ENCODE assay signal across 16 cellular contexts in the genomic region with DNA sequence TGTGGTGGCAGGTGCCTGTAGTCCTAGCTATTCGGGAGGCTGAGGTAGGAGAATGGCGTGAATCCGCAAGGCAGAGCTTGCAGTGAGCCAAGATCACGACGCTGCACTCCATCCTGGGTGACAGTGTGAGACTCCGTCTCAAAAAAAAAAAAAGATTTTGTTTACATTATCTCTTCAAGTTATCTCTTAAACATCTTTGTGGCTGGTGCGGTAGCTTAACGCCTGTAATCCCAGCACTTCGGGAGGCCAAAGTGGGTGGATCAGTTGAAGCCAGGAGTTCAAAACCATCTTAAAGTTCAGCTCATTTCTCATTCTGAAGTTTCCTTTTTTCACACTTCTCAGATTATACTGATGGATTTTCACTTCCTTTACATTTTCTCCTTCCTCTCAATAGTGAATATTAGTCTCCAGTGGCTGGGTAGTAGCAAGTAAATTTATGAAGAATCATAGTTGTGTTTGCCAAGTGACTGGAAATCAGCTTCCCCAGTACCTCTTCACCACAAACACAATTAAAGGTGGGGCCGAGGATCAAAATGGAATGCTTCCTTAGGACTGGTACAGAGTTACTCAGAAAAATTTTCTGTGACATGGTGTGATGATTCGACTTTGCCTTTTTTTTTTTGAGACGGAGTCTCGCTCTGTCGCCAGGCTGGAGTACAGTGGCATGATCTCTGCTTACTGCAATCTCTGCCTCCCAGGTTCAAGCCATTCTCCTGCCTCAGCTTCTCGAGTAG. TPM values are rescaled to one million over a fixed set of nuclear protein-coding genes. Genes with fewer than 3 reads are reported as not detected.
A peak's percentile ranks its signal among the peaks of the same experiment; 100 is the strongest.
DNase-seq lines count a peak whose midpoint lies in the region; ATAC-seq and TF ChIP-seq lines count a peak whose summit lies in the region.
"Had no signal": no experiment of that assay in that cellular context is flagged by ENCODE, and none has a peak within 500 bp of the region (broad histone marks: within the 10 kb centered on the region; RNA-seq: fewer than 3 reads in every experiment).

No MANE protein-coding gene starts in this region.

- peaks cover 45% of the 10 kb centered on the region for H3K4me1 Mint-ChIP-seq in CD4-positive, alpha-beta T cell (ENCODE audit: low read depth)
- H3K4me1 Mint-ChIP-seq in H9, result peaks cover 2 to 4% of the 10 kb centered on the region in 2 experiments; a peak in 2 of 4 replicates
- H3K4me1 Mint-ChIP-seq in activated T-helper 1 cell treated with anti-CD3 and anti-CD28 coated beads, Interleukin-12 subunit alpha, Interleukin-12 subunit beta, Interleukin-2, Interleukin-4 antibody, amounts not matched to agents 30 ng/mL and 10 ng/mL and 1 ng/mL, durations not matched to agents 14 hours and 24 hours and 36 hours (ENCODE audit: low read depth), result peaks cover 26% of the 10 kb centered on the region
- H3K4me1 Mint-ChIP-seq in glutamatergic neuron (ENCODE audit: low read depth, unreplicated experiment), result no peaks in the 10 kb centered on the region

- TF ChIP-seq CTCF in CD4-positive, alpha-beta T cell (IDR thresholded peaks at IDR 0.05), result no peak
- TF ChIP-seq CTCF in H9 (conservative IDR thresholded peaks at IDR 0.05) (no peak), glutamatergic neuron (IDR thresholded peaks at IDR 0.05; ENCODE audit: partially characterized antibody, unreplicated experiment) (no peak)

- H2AK5ac ChIP-seq in H9 (ENCODE audit: insufficient read length, low read length), result no peak overlapping the region

- no peak overlapping the region for H4K91ac ChIP-seq in H9 (ENCODE audit: insufficient read length, low read depth, low read length)

- no peaks in the 10 kb centered on the region for H3K9me3 Mint-ChIP-seq in CD4-positive, alpha-beta T cell
- H3K9me3 Mint-ChIP-seq in H9 (no peaks in the 10 kb centered on the region), glutamatergic neuron (ENCODE audit: unreplicated experiment) (no peaks in the 10 kb centered on the region)
- H3K9me3 Mint-ChIP-seq in activated T-helper 1 cell treated with anti-CD3 and anti-CD28 coated beads, Interleukin-12 subunit alpha, Interleukin-12 subunit beta, Interleukin-2, Interleukin-4 antibody, amounts not matched to agents 30 ng/mL and 10 ng/mL and 1 ng/mL, durations not matched to agents 14 hours and 24 hours and 36 hours, result no peaks in the 10 kb centered on the region

- H2BK120ac ChIP-seq in H9 (ENCODE audit: low read depth, low read length, poor library complexity, severe bottlenecking), result no peak overlapping the region

- peaks cover 60% of the 10 kb centered on the region for H3K36me3 Mint-ChIP-seq in CD4-positive, alpha-beta T cell (ENCODE audit: low read depth)
- H3K36me3 Mint-ChIP-seq in H9 (ENCODE audit: insufficient read depth in 1 of 3, low read depth in 3 of 3) (peaks cover 13 to 60% (median 40%) of the 10 kb centered on the region in 3 experiments; a peak in 6 of 7 replicates), glutamatergic neuron (ENCODE audit: unreplicated experiment) (peaks cover 4% of the 10 kb centered on the region)
- H3K36me3 Mint-ChIP-seq in activated T-helper 1 cell treated with anti-CD3 and anti-CD28 coated beads, Interleukin-12 subunit alpha, Interleukin-12 subunit beta, Interleukin-2, Interleukin-4 antibody, amounts not matched to agents 30 ng/mL and 10 ng/mL and 1 ng/mL, durations not matched to agents 14 hours and 24 hours and 36 hours (ENCODE audit: low read depth), result peaks cover 29% of the 10 kb centered on the region

- peak; percentile 39 for ATAC-seq in CD4-positive, alpha-beta T cell (ENCODE audit: poor library complexity)
- ATAC-seq in GM18502 (IDR thresholded peaks at IDR 0.05; ENCODE audit: poor library complexity, unreplicated experiment), result no peak

- H4K20me1 ChIP-seq in H9 (ENCODE audit: control insufficient read depth, insufficient read depth, insufficient read length), result no peaks in the 10 kb centered on the region

- no peak overlapping the region for H3K23ac ChIP-seq in H9 (ENCODE audit: insufficient read length, low read depth, low read length)

- no peak overlapping the region for H3K4ac ChIP-seq in H9 (ENCODE audit: low read depth, low read length)

- H3K14ac ChIP-seq in H9 (ENCODE audit: insufficient read depth, low read length), result no peak overlapping the region

- intact Hi-C loops in CD4-positive, alpha-beta T cell (cut with DNase I, micrococcal nuclease), result no loop called here
- intact Hi-C loops in activated T-helper 1 cell treated with anti-CD3 and anti-CD28 coated beads, Interleukin-12 subunit alpha, Interleukin-12 subunit beta, Interleukin-2, Interleukin-4 antibody, amounts not matched to agents 30 ng/mL and 10 ng/mL and 1 ng/mL, durations not matched to agents 14 hours and 24 hours and 36 hours (cut with micrococcal nuclease), result loop anchor here (1.0 kb wide), 1 partner anchor 14 kb away; a partner anchor contains a TSS

- no peak overlapping the region for H2AFZ ChIP-seq in H9 (ENCODE audit: low read length)

- H4K5ac ChIP-seq in H9 (ENCODE audit: insufficient read length, low read depth, low read length), result no peak overlapping the region

- H3T11ph ChIP-seq in H9 (ENCODE audit: low read length), result no peak overlapping the region

- H2BK20ac ChIP-seq in H9 (ENCODE audit: low read depth, low read length, poor library complexity, severe bottlenecking), result no peak overlapping the region

- peaks cover 12% of the 10 kb centered on the region; the same call in 1 of the 2 replicates for H3K79me2 ChIP-seq in H9 (ENCODE audit: insufficient read depth, low read length)

- no peak overlapping the region for H3K56ac ChIP-seq in H9 (ENCODE audit: insufficient read length, low read depth, low read length)

- no peak overlapping the region for H2BK5ac ChIP-seq in H9 (ENCODE audit: insufficient read length, low read length)

- no peaks in the 10 kb centered on the region for H3K9me3 ChIP-seq in CD4-positive, alpha-beta T cell (ENCODE audit: control insufficient read depth, low read length)
- H3K9me3 ChIP-seq in H9 (ENCODE audit: control insufficient read depth, low read depth, low read length), result no peaks in the 10 kb centered on the region
- H3K9me3 ChIP-seq: Caco-2, neutrophil, thoracic aorta had no signal

- no peak overlapping the region for H2BK15ac ChIP-seq in H9 (ENCODE audit: low read depth, low read length)

- no peaks in the 10 kb centered on the region for H3K23me2 ChIP-seq in H9 (ENCODE audit: insufficient read length, low read depth, low read length, poor library complexity, severe bottlenecking)

- H2BK12ac ChIP-seq in H9 (ENCODE audit: insufficient read length, low read depth, low read length), result no peak overlapping the region

- CTCF ChIA-PET in CD4-positive, alpha-beta T cell (lab: Charles Lee), result no interaction called here

- H3K18ac ChIP-seq in H9 (ENCODE audit: insufficient read length, low read depth, low read length), result no peak overlapping the region

- H4K8ac ChIP-seq in H9 (replicated peaks; ENCODE audit: insufficient read length, low read depth, low read length), result no peak overlapping the region

- no peak overlapping the region for H3K4me2 ChIP-seq in H9 (ENCODE audit: insufficient read depth, insufficient read length, low read length)

- no peaks in the 10 kb centered on the region for H3K4me1 ChIP-seq in H9 (ENCODE audit: insufficient read depth, low read length)

- H3K79me1 ChIP-seq in H9 (ENCODE audit: insufficient read depth, low read depth, low read length, poor library complexity, severe bottlenecking), result peaks cover 12% of the 10 kb centered on the region

- no peak overlapping the region for H3K27ac ChIP-seq in CD4-positive, alpha-beta T cell (ENCODE audit: low read depth, low read length)
- no peak overlapping the region for H3K27ac ChIP-seq in H9 (ENCODE audit: insufficient read length, low read depth, low read length)
- H3K27ac ChIP-seq: neutrophil had no signal

- DNase-seq in CD4-positive, alpha-beta T cell, result no peak
- no peak for DNase-seq in H9
- no peak for DNase-seq in activated T-helper 1 cell treated with anti-CD3 and anti-CD28 coated beads, Interleukin-12 subunit alpha, Interleukin-12 subunit beta, Interleukin-2, Interleukin-4 antibody, amounts not matched to agents 30 ng/mL and 10 ng/mL and 1 ng/mL, durations not matched to agents 14 hours and 24 hours and 36 hours (ENCODE audit: low spot score)
- DNase-seq in glutamatergic neuron, result no peak
- DNase-seq in AG08395 (ENCODE audit: low spot score), result no peak
- DNase-seq in globus pallidus (ENCODE audit: low spot score), result no peak
- DNase-seq in NCI-H526 (lab: John Stamatoyannopoulos, UW), result no peak
- DNase-seq: activated CD8-positive, alpha-beta memory T cell treated with anti-CD3 and anti-CD28 coated beads, Interleukin-2, amount 50 U/mL, for 4 hours; Caco-2; hypothalamus; NCI-H1092 treated with DMSO at 0.1 percent for 48 hours had no signal

- no peak overlapping the region for H3K9ac ChIP-seq in H9 (ENCODE audit: extremely low read depth, insufficient read length, low read length)

- no CpG with 5 or more reads among the region's 15 CpGs for WGBS in H9 (ENCODE audit: extremely low coverage, insufficient read length, low lambda C conversion rate)

- POLR2A ChIA-PET in CD4-positive, alpha-beta T cell (lab: Charles Lee), result interaction anchor here (0.6 to 2.0 kb wide), 5 partner anchors 10 to 70 kb away, joined by 3 to 5 read pairs (median 4); a partner anchor contains a TSS

- no peaks in the 10 kb centered on the region for H3K27me3 Mint-ChIP-seq in CD4-positive, alpha-beta T cell
- no peaks in the 10 kb centered on the region for H3K27me3 Mint-ChIP-seq in H9 (ENCODE audit: low read depth)
- no peaks in the 10 kb centered on the region for H3K27me3 Mint-ChIP-seq in activated T-helper 1 cell treated with anti-CD3 and anti-CD28 coated beads, Interleukin-12 subunit alpha, Interleukin-12 subunit beta, Interleukin-2, Interleukin-4 antibody, amounts not matched to agents 30 ng/mL and 10 ng/mL and 1 ng/mL, durations not matched to agents 14 hours and 24 hours and 36 hours (ENCODE audit: insufficient read depth)
- peaks cover 4% of the 10 kb centered on the region for H3K27me3 Mint-ChIP-seq in glutamatergic neuron (ENCODE audit: unreplicated experiment)

- peak overlapping the region; percentile 39 for H3K4me3 Mint-ChIP-seq in CD4-positive, alpha-beta T cell
- no peak overlapping the region for H3K4me3 Mint-ChIP-seq in H9
- peak overlapping the region; percentile 69 for H3K4me3 Mint-ChIP-seq in activated T-helper 1 cell treated with anti-CD3 and anti-CD28 coated beads, Interleukin-12 subunit alpha, Interleukin-12 subunit beta, Interleukin-2, Interleukin-4 antibody, amounts not matched to agents 30 ng/mL and 10 ng/mL and 1 ng/mL, durations not matched to agents 14 hours and 24 hours and 36 hours
- H3K4me3 Mint-ChIP-seq in glutamatergic neuron (ENCODE audit: unreplicated experiment), result no peak overlapping the region

- peak overlapping the region; percentile 70 for H3K27ac Mint-ChIP-seq in CD4-positive, alpha-beta T cell
- H3K27ac Mint-ChIP-seq in H9 (peak overlapping the region in 2 of 3 experiments; percentile 81 to 92; a peak in 4 of 7 replicates), glutamatergic neuron (ENCODE audit: unreplicated experiment) (peak overlapping the region; percentile 70)
- peak overlapping the region; percentile 90 for H3K27ac Mint-ChIP-seq in activated T-helper 1 cell treated with anti-CD3 and anti-CD28 coated beads, Interleukin-12 subunit alpha, Interleukin-12 subunit beta, Interleukin-2, Interleukin-4 antibody, amounts not matched to agents 30 ng/mL and 10 ng/mL and 1 ng/mL, durations not matched to agents 14 hours and 24 hours and 36 hours

- no peaks in the 10 kb centered on the region for H3K27me3 ChIP-seq in CD4-positive, alpha-beta T cell (ENCODE audit: control insufficient read depth, insufficient read depth, low read length)
- no peaks in the 10 kb centered on the region for H3K27me3 ChIP-seq in H9 (ENCODE audit: insufficient read depth, low read length)
- H3K27me3 ChIP-seq: neutrophil had no signal

RNA-seq across cellular contexts. Expression of a gene that starts 13.8 kb away (rescaled TPM):
- total RNA-seq in CD4-positive, alpha-beta T cell, result 10 to 100 TPM; 41.7 to 44.7 TPM
- total RNA-seq in H9 (2021), result 94.6 and 101 TPM in 2 replicates
- 98.9 and 101 TPM in 2 replicates for total RNA-seq in activated T-helper 1 cell treated with anti-CD3 and anti-CD28 coated beads, Interleukin-12 subunit alpha, Interleukin-12 subunit beta, Interleukin-2, Interleukin-4 antibody, amounts not matched to agents 30 ng/mL and 10 ng/mL and 1 ng/mL, durations not matched to agents 14 hours and 24 hours and 36 hours
- 79.4 TPM for total RNA-seq in glutamatergic neuron (ENCODE audit: unreplicated experiment)

RNA-seq across cellular contexts. Expression of a gene that starts 22.1 kb away (rescaled TPM):
- total RNA-seq in CD4-positive, alpha-beta T cell, result 10 to 100 TPM; 12.7 to 17.2 TPM
- total RNA-seq in H9 (2021), result 90.3 and 91.4 TPM in 2 replicates
- total RNA-seq in activated T-helper 1 cell treated with anti-CD3 and anti-CD28 coated beads, Interleukin-12 subunit alpha, Interleukin-12 subunit beta, Interleukin-2, Interleukin-4 antibody, amounts not matched to agents 30 ng/mL and 10 ng/mL and 1 ng/mL, durations not matched to agents 14 hours and 24 hours and 36 hours, result 90.0 and 96.4 TPM in 2 replicates
- total RNA-seq in glutamatergic neuron (ENCODE audit: unreplicated experiment), result 125 TPM

RNA-seq across cellular contexts. Expression of a gene that starts 36.4 kb away (rescaled TPM):
- total RNA-seq in CD4-positive, alpha-beta T cell, result 1 to 10 TPM in 1 of 2 experiments, not detected in 1; 1.6 TPM
- 0.42 and 1.6 TPM in 2 replicates for total RNA-seq in H9 (2021)
- 2.6 and 2.9 TPM in 2 replicates for total RNA-seq in activated T-helper 1 cell treated with anti-CD3 and anti-CD28 coated beads, Interleukin-12 subunit alpha, Interleukin-12 subunit beta, Interleukin-2, Interleukin-4 antibody, amounts not matched to agents 30 ng/mL and 10 ng/mL and 1 ng/mL, durations not matched to agents 14 hours and 24 hours and 36 hours
- 0.76 TPM for total RNA-seq in glutamatergic neuron (ENCODE audit: unreplicated experiment)
- total RNA-seq: cardiac septum, liver, thoracic aorta had no signal

RNA-seq across cellular contexts. Expression of a gene that starts 42.4 kb away (rescaled TPM):
- total RNA-seq in CD4-positive, alpha-beta T cell, result 10 to 100 TPM; 57.2 TPM
- total RNA-seq in H9 (2021), result 205 and 207 TPM in 2 replicates
- 276 and 285 TPM in 2 replicates for total RNA-seq in activated T-helper 1 cell treated with anti-CD3 and anti-CD28 coated beads, Interleukin-12 subunit alpha, Interleukin-12 subunit beta, Interleukin-2, Interleukin-4 antibody, amounts not matched to agents 30 ng/mL and 10 ng/mL and 1 ng/mL, durations not matched to agents 14 hours and 24 hours and 36 hours
- total RNA-seq in glutamatergic neuron (ENCODE audit: unreplicated experiment), result 250 TPM

RNA-seq across cellular contexts. Expression of a gene that starts 46.2 kb away (rescaled TPM):
- 10 to 100 TPM; 35.2 to 35.7 TPM for total RNA-seq in CD4-positive, alpha-beta T cell
- total RNA-seq in H9 (2021) (54.1 and 60.5 TPM in 2 replicates), glutamatergic neuron (ENCODE audit: unreplicated experiment) (44.2 TPM)
- total RNA-seq in activated T-helper 1 cell treated with anti-CD3 and anti-CD28 coated beads, Interleukin-12 subunit alpha, Interleukin-12 subunit beta, Interleukin-2, Interleukin-4 antibody, amounts not matched to agents 30 ng/mL and 10 ng/mL and 1 ng/mL, durations not matched to agents 14 hours and 24 hours and 36 hours, result 111 and 117 TPM in 2 replicates

Comparison
In these comparisons a context has a peak if more than half of its experiments do, and no peak if none do; other contexts are left out.
1. H3K4me3 Mint-ChIP-seq: peak in CD4-positive, alpha-beta T cell (single experiment) and activated T-helper 1 cell treated with anti-CD3 and anti-CD28 coated beads, Interleukin-12 subunit alpha, Interleukin-12 subunit beta, Interleukin-2, Interleukin-4 antibody, amounts not matched to agents 30 ng/mL and 10 ng/mL and 1 ng/mL, durations not matched to agents 14 hours and 24 hours and 36 hours (single experiment); none in H9 (0 of 2) and glutamatergic neuron (single experiment).
2. Peak in every context shown above with its lines, with median percentiles within 50 percentile points of each other: H3K27ac Mint-ChIP-seq.